In the genomic region with DNA sequence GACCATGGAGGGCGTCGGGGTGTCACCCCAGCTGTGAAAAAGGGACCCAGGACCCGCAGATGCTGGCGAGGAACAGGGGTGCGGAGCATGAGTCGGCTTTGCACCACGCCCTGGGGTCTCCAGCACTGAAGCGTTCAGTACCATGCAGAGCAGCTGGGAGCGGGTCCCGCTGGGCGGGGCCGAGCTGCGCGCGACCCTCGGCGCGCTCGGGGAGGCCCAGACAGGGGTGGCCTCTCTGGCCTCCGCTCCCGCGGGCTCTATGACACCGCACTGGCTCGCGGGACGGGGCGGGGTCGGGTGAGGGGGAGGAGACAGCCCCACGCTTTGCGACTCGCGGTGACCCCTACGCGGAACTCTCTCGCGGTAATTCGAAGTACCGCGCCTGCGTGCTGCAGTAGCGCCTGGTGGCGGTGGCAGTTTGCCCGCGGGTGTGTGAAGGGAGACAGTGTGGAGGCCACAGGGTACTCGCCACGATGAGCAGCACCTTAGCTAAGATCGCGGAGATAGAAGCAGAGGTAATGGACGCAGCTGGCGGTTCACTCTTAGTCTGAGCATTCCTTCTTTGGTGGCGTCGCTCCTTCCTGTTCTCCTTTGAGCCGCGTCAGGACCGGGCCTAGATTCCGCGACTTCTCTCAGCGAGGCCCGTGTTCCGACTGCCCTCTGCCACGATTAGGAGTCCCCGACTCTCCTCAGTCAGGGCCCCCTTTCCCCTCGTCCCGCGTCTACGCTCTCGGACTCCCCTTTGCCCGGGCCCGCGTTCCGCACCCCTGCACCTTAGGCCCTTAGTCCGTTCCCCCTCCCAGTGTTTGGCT, we compare ENCODE assay signal across 8 cellular contexts. TPM values are rescaled to one million over a fixed set of nuclear protein-coding genes. Genes with fewer than 3 reads are reported as not detected.
DNase-seq lines count a peak whose midpoint lies in the region; ATAC-seq, FAIRE-seq and TF ChIP-seq lines count a peak whose summit lies in the region.

A gene with protein sequence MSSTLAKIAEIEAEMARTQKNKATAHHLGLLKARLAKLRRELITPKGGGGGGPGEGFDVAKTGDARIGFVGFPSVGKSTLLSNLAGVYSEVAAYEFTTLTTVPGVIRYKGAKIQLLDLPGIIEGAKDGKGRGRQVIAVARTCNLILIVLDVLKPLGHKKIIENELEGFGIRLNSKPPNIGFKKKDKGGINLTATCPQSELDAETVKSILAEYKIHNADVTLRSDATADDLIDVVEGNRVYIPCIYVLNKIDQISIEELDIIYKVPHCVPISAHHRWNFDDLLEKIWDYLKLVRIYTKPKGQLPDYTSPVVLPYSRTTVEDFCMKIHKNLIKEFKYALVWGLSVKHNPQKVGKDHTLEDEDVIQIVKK (plus strand): TSS at position 394 of the 812 bp plus-strand sequence. CDS start 80 bp downstream, at position 474.

- intact Hi-C loops in breast epithelium (cut with DNase I; ENCODE audit: low total_unique reads): no loop called here

- TF ChIP-seq CTCF in VCaP (conservative IDR thresholded peaks at IDR 0.05) (no peak), breast epithelium (IDR thresholded peaks at IDR 0.05) (peak in 1 of 3 donors; percentile 45)

- no peaks in the 10 kb centered on the region for H3K27me3 ChIP-seq in ACC112 (ENCODE audit: insufficient read depth, low read length)
- H3K27me3 ChIP-seq in breast epithelium: no peaks in the 10 kb centered on the region
- no peaks in the 10 kb centered on the region for H3K27me3 ChIP-seq in iPS-20b (ENCODE audit: insufficient read depth, low read length)
- H3K27me3 ChIP-seq in small intestine (ENCODE audit: control insufficient read depth in 2 of 2, insufficient read depth in 2 of 2, low read length in 2 of 2): no peaks in the 10 kb centered on the region

- H3K27ac ChIP-seq in ACC112 (ENCODE audit: low read depth, low read length) (peak within 1 kb of the TSS; percentile 63), VCaP (peak within 1 kb of the TSS; percentile 88), breast epithelium (peak within 1 kb of the TSS; percentile 85 to 93), iPS-20b (ENCODE audit: low read length) (peak within 1 kb of the TSS; percentile 54), small intestine (ENCODE audit: low read depth in 1 of 2, low read length in 1 of 2) (peak within 1 kb of the TSS; percentile 76 to 86)

- H2AFZ ChIP-seq in ACC112 (ENCODE audit: low read length, unreplicated experiment): peak within 1 kb of the TSS; percentile 95

- TF ChIP-seq POLR2A in breast epithelium (IDR thresholded peaks at IDR 0.05): peak; percentile 94

- H3K36me3 ChIP-seq in ACC112 (ENCODE audit: insufficient read depth, low read length): no peaks in the 10 kb centered on the region
- no peaks in the 10 kb centered on the region for H3K36me3 ChIP-seq in breast epithelium
- peaks cover 26% of the 10 kb centered on the region for H3K36me3 ChIP-seq in iPS-20b (ENCODE audit: insufficient read depth, low read depth, low read length)
- peaks cover 0 to 4% of the 10 kb centered on the region in 2 donors for H3K36me3 ChIP-seq in small intestine (ENCODE audit: control insufficient read depth in 2 of 2, insufficient read depth in 2 of 2, low read length in 2 of 2)

- H3K9me3 ChIP-seq in breast epithelium: no peaks in the 10 kb centered on the region
- H3K9me3 ChIP-seq in iPS-20b (ENCODE audit: insufficient read depth, low read depth, low read length): no peaks in the 10 kb centered on the region
- no peaks in the 10 kb centered on the region for H3K9me3 ChIP-seq in small intestine (ENCODE audit: control insufficient read depth, low read depth)

- peak within 1 kb of the TSS; percentile 99 for H3K4me3 ChIP-seq in ACC112 (ENCODE audit: low read depth, low read length)
- H3K4me3 ChIP-seq in breast epithelium: peak within 1 kb of the TSS; percentile 75 to 86 (median 81)
- peak within 1 kb of the TSS; percentile 95 for H3K4me3 ChIP-seq in iPS-20b (ENCODE audit: low read length)
- H3K4me3 ChIP-seq in small intestine (ENCODE audit: low read depth in 1 of 2, low read length in 2 of 2): peak within 1 kb of the TSS; percentile 69 to 82

- peaks cover 26% of the 10 kb centered on the region for H3K79me2 ChIP-seq in ACC112 (ENCODE audit: control insufficient read depth, insufficient read depth, low read length, unreplicated experiment)

- ATAC-seq in GM18868 (IDR thresholded peaks at IDR 0.05; ENCODE audit: unreplicated experiment): peak; percentile 94
- peak; percentile 94 for ATAC-seq in HG03108 (IDR thresholded peaks at IDR 0.05; ENCODE audit: unreplicated experiment)

- peak; percentile 85 for DNase-seq in NCI-H2196 (lab: John Stamatoyannopoulos, UW; ENCODE audit: unreplicated experiment)
- DNase-seq in breast epithelium (ENCODE audit: low spot score in 2 of 2): peak; percentile 94 to 98
- peak; percentile 95 for DNase-seq in small intestine

- no peak for FAIRE-seq in small intestine (lab: Jason Lieb, UNC)

- H3K9ac ChIP-seq in iPS-20b (ENCODE audit: low read depth, low read length): peak within 1 kb of the TSS; percentile 97

- WGBS in small intestine, 3 donors: 0 to 1% (median 0%) methylated on average over 67 to 72 of the region's 72 CpGs

- H3K4me1 ChIP-seq in ACC112 (ENCODE audit: control insufficient read depth, insufficient read depth, low read length, unreplicated experiment) (peaks cover 7% of the 10 kb centered on the region), breast epithelium (peaks cover 0 to 6% of the 10 kb centered on the region in 2 donors), iPS-20b (ENCODE audit: insufficient read depth, low read length) (peaks cover 4% of the 10 kb centered on the region), small intestine (ENCODE audit: control insufficient read depth in 2 of 2, insufficient read depth in 1 of 2, low read depth in 1 of 2, low read length in 1 of 2) (peaks cover 0 to 6% of the 10 kb centered on the region in 2 donors)

RNA-seq across cellular contexts. Expression of the gene that starts here (rescaled TPM):
- 10 to 100 TPM; 62.3 to 80.3 (median 74.9) TPM for total RNA-seq in breast epithelium
- 10 to 100 TPM; 39.2 to 45.1 (median 41.2) TPM for polyA plus RNA-seq in small intestine

Comparison
In these comparisons a context has a peak if more than half of its experiments do, and no peak if none do; other contexts are left out.
1. Peak in every context shown above with its lines: DNase-seq, ATAC-seq, H3K4me3 ChIP-seq and H3K27ac ChIP-seq.